8 cellular contexts compared by ENCODE assay signal in the genomic region with DNA sequence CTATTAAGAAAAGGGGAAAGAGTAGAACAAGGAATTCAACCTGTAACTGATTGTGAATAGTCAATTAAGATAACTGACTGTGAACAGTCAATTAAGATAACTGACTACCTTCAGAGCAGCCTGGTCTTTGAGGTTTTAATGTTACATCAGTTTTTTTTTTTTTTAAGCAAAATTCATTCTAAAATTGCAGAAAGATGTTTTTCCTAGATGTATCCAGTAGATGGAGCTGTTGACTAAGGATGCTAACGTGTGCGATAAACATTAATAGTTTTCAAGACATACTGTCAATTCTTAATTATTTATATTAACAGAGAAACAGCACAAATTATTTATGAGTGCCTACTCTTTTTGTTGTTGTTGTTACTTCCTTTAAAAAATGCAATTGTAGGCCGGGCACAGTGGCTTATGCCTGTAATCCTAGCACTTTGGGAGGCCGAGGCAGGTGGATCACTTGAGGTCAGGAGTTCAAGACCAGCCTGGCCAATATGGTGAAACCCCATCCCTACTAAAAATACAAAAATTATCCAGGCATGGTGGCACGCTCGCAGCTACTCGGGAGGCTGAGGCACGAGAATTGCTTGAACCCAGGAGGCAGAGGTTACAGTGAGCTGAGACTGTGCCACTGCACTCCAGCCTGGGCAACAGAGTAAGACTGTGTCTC. TPM values are rescaled to one million over a fixed set of nuclear protein-coding genes. Genes with fewer than 3 reads are reported as not detected.
A peak's percentile ranks its signal among the peaks of the same experiment; 100 is the strongest.
DNase-seq lines count a peak whose midpoint lies in the region; TF ChIP-seq lines count a peak whose summit lies in the region.
"Not testable (repeated sequence)": the region's sequence is repeated elsewhere in the genome, so short reads cannot be mapped to it uniquely, and the experiment has no call there.

No MANE protein-coding gene starts in this region.

- not testable (repeated sequence) for DNase-seq in AG04449 (ENCODE audit: low read depth, low spot score); LNCaP clone FGC (ENCODE audit: low read depth); activated CD4-positive, alpha-beta memory T cell treated with anti-CD3 and anti-CD28 coated beads, Interleukin-2, amount 10 ng/mL, durations not matched to agents 7 days and 5 days
- DNase-seq in GM10248 (ENCODE audit: extremely low spot score) (peak; percentile 32), dermis blood vessel endothelial cell (peak; percentile 72), immature natural killer cell (peak; percentile 30 to 33 (median 31)), pons (ENCODE audit: low spot score) (peak; percentile 25)

- not testable (repeated sequence) for H3K9me3 ChIP-seq in OCI-LY3 (ENCODE audit: insufficient read depth, low read length)

- H3K4me3 ChIP-seq in AG04449 (ENCODE audit: low read depth, low read length); LNCaP clone FGC (ENCODE audit: low read depth, low read length); OCI-LY3 (ENCODE audit: low read length): not testable (repeated sequence)

- H3K27me3 Mint-ChIP-seq in activated CD4-positive, alpha-beta memory T cell treated with anti-CD3 and anti-CD28 coated beads, Interleukin-2, amount 10 ng/mL, durations not matched to agents 7 days and 5 days; immature natural killer cell (ENCODE audit: low read depth in 3 of 3): not testable (repeated sequence)

- H3K27ac ChIP-seq in OCI-LY3 (ENCODE audit: low read length): not testable (repeated sequence)

- H3K27ac Mint-ChIP-seq in activated CD4-positive, alpha-beta memory T cell treated with anti-CD3 and anti-CD28 coated beads, Interleukin-2, amount 10 ng/mL, durations not matched to agents 7 days and 5 days: peak overlapping the region; percentile 36
- peak overlapping the region in 1 of 6 donors; percentile 34 for H3K27ac Mint-ChIP-seq in immature natural killer cell

- H3K9ac ChIP-seq in OCI-LY3 (ENCODE audit: low read length): not testable (repeated sequence)

- not testable (repeated sequence) for H3K4me2 ChIP-seq in OCI-LY3 (ENCODE audit: low read length)

- peaks cover 14% of the 10 kb centered on the region for H3K4me1 Mint-ChIP-seq in activated CD4-positive, alpha-beta memory T cell treated with anti-CD3 and anti-CD28 coated beads, Interleukin-2, amount 10 ng/mL, durations not matched to agents 7 days and 5 days
- H3K4me1 Mint-ChIP-seq in immature natural killer cell: not testable (repeated sequence)

- H3K36me3 Mint-ChIP-seq in activated CD4-positive, alpha-beta memory T cell treated with anti-CD3 and anti-CD28 coated beads, Interleukin-2, amount 10 ng/mL, durations not matched to agents 7 days and 5 days (ENCODE audit: low read depth): peaks cover 25% of the 10 kb centered on the region
- peaks cover 15 to 32% (median 22%) of the 10 kb centered on the region in 3 donors for H3K36me3 Mint-ChIP-seq in immature natural killer cell

- not testable (repeated sequence) for H3K9me3 Mint-ChIP-seq in activated CD4-positive, alpha-beta memory T cell treated with anti-CD3 and anti-CD28 coated beads, Interleukin-2, amount 10 ng/mL, durations not matched to agents 7 days and 5 days; immature natural killer cell

- CTCF ChIA-PET in AG04449 (lab: Yijun Ruan, JAX) (interaction anchor here (0.6 to 3.3 kb wide), 41 partner anchors 8 to 959 kb away, joined by 3 to 64 read pairs (median 4); partner anchors contain the start of genes PPP1R3C and RPP30), GM10248 (lab: Yijun Ruan, JAX) (interaction anchor here (0.8 to 3.0 kb wide), 27 partner anchors 9 to 916 kb away, joined by 3 to 28 read pairs (median 4); partner anchors contain the start of genes PPP1R3C and RPP30)
- CTCF ChIA-PET in activated CD4-positive, alpha-beta memory T cell treated with anti-CD3 and anti-CD28 coated beads, Interleukin-2, amount 10 ng/mL, durations not matched to agents 7 days and 5 days (lab: Charles Lee): interaction anchor here (0.6 to 2.2 kb wide), 16 partner anchors 8 to 381 kb away, joined by 3 to 13 read pairs (median 6); partner anchors contain the start of genes HTR7 and RPP30

- not testable (repeated sequence) for H2AFZ ChIP-seq in OCI-LY3 (ENCODE audit: low read depth, low read length)

- POLR2A ChIA-PET in AG04449 (lab: Yijun Ruan, JAX): interaction anchor here (0.7 kb wide), 1 partner anchor 195 kb away, joined by 4 read pairs; no protein-coding TSS in a partner anchor
- POLR2A ChIA-PET in GM10248 (lab: Yijun Ruan, JAX): interaction anchor here (0.6 kb wide), 1 partner anchor 9 kb away, joined by 3 read pairs; no protein-coding TSS in a partner anchor
- POLR2A ChIA-PET in activated CD4-positive, alpha-beta memory T cell treated with anti-CD3 and anti-CD28 coated beads, Interleukin-2, amount 10 ng/mL, durations not matched to agents 7 days and 5 days (lab: Charles Lee): interaction anchor here (0.7 kb wide), 1 partner anchor 321 kb away, joined by 3 read pairs; no protein-coding TSS in a partner anchor

- H3K4me3 Mint-ChIP-seq in activated CD4-positive, alpha-beta memory T cell treated with anti-CD3 and anti-CD28 coated beads, Interleukin-2, amount 10 ng/mL, durations not matched to agents 7 days and 5 days; immature natural killer cell: not testable (repeated sequence)

- not testable (repeated sequence) for H3K27me3 ChIP-seq in OCI-LY3 (ENCODE audit: low read depth, low read length)

- not testable (repeated sequence) for H3K79me2 ChIP-seq in OCI-LY3 (ENCODE audit: low read length)

- not testable (repeated sequence) for H3K4me1 ChIP-seq in OCI-LY3 (ENCODE audit: low read length)

- not testable (repeated sequence) for H4K20me1 ChIP-seq in OCI-LY3 (ENCODE audit: insufficient read depth, low read length)

- peaks cover 30% of the 10 kb centered on the region for H3K36me3 ChIP-seq in OCI-LY3 (replicated peaks; ENCODE audit: low read depth, low read length)

- TF ChIP-seq CTCF in AG04449 (IDR thresholded peaks at IDR 0.05; ENCODE audit: insufficient read depth, low read length, missing control alignments): peak; percentile 36
- TF ChIP-seq CTCF in GM10248 (IDR thresholded peaks at IDR 0.05; ENCODE audit: control extremely low read depth, extremely low read depth, low read depth, missing control alignments): peak; percentile 55
- peak; percentile 58 for TF ChIP-seq CTCF in LNCaP clone FGC (IDR thresholded peaks at IDR 0.05; ENCODE audit: control insufficient read depth, extremely low read depth, insufficient read depth)
- peak; percentile 59 for TF ChIP-seq CTCF in OCI-LY3 (IDR thresholded peaks at IDR 0.05; ENCODE audit: low read depth, low read length)

RNA-seq across cellular contexts. Expression of gene RPP30, which starts 8.4 kb away (rescaled TPM):
- 10 to 100 TPM; 45.5 to 53.9 TPM for total RNA-seq in activated CD4-positive, alpha-beta memory T cell treated with anti-CD3 and anti-CD28 coated beads, Interleukin-2, amount 10 ng/mL, durations not matched to agents 7 days and 5 days
- total RNA-seq in dermis blood vessel endothelial cell: 34.9 and 38.6 TPM in 2 replicates
- 10 to 100 TPM; 26.3 to 41.5 (median 33.2) TPM for polyA plus RNA-seq in immature natural killer cell

RNA-seq across cellular contexts. Expression of gene HTR7, which starts 22.4 kb away (rescaled TPM):
- total RNA-seq in activated CD4-positive, alpha-beta memory T cell treated with anti-CD3 and anti-CD28 coated beads, Interleukin-2, amount 10 ng/mL, durations not matched to agents 7 days and 5 days: under 1 TPM in 1 of 2 experiments, not detected in 1; 0.08 TPM
- total RNA-seq in dermis blood vessel endothelial cell: 0.09 TPM in 1 of 2 replicates, not detected in the other
- polyA plus RNA-seq in immature natural killer cell: 1 to 10 TPM in 1 of 3 donors, under 1 TPM in 1, not detected in 1; 0.61 to 2.3 TPM

RNA-seq across cellular contexts. Expression of gene ANKRD1, which starts 40.7 kb away (rescaled TPM):
- total RNA-seq in activated CD4-positive, alpha-beta memory T cell treated with anti-CD3 and anti-CD28 coated beads, Interleukin-2, amount 10 ng/mL, durations not matched to agents 7 days and 5 days: not detected
- 441 and 829 TPM in 2 replicates for total RNA-seq in dermis blood vessel endothelial cell
- not detected for polyA plus RNA-seq in immature natural killer cell

Comparison
In these comparisons a context has a peak if more than half of its experiments do, and no peak if none do; other contexts are left out.
1. RNA of gene ANKRD1, which starts 40.7 kb away (total RNA-seq): 441 to 829 TPM in dermis blood vessel endothelial cell; not detected in activated CD4-positive, alpha-beta memory T cell treated with anti-CD3 and anti-CD28 coated beads, Interleukin-2, amount 10 ng/mL, durations not matched to agents 7 days and 5 days; every median in the first group is over 100 times any median in the second.
2. Peak in every context shown above with its lines, with median percentiles within 50 percentile points of each other: CTCF ChIP-seq.